In the genomic region with DNA sequence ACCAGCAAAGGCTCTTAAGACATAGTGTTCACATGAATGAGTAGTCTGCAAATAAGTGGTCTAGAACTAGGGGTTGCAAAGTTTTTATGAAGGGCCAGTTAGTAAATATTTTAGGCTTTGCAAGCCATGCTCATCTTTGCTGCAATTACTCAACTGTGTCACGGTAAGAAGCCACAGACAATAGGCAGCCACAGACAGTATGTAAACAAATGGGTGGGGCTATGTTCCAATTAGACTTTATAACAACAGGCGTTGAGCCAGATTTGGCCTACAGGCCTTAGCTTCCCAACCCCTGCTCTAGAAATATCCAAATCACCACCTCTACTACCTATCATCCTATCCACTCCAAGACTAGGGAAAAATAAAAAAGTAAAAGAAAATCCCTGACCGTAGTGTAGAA, we compare ENCODE assay signal across 16 cellular contexts. TPM values are rescaled to one million over a fixed set of nuclear protein-coding genes. Genes with fewer than 3 reads are reported as not detected.
DNase-seq lines count a peak whose midpoint lies in the region; ATAC-seq, FAIRE-seq and TF ChIP-seq lines count a peak whose summit lies in the region.
"Had no signal": no experiment of that assay in that cellular context is flagged by ENCODE, and none has a peak within 500 bp of the region (broad histone marks: within the 10 kb centered on the region; RNA-seq: fewer than 3 reads in every experiment).

No MANE protein-coding gene starts in this region.

- TF ChIP-seq CTCF in natural killer cell (IDR thresholded peaks at IDR 0.05) (no peak), endodermal cell (conservative IDR thresholded peaks at IDR 0.05) (no peak)

- H3K4me1 ChIP-seq in endodermal cell (ENCODE audit: control insufficient read depth, insufficient read depth, low read length) = peaks cover 6% of the 10 kb centered on the region

- no peaks in the 10 kb centered on the region for H3K36me3 Mint-ChIP-seq in natural killer cell
- H3K36me3 Mint-ChIP-seq in natural killer cell treated with Interleukin-12 subunit alpha and Interleukin-12 subunit beta and Interleukin-15 and Interleukin-18, amount 100 ng/mL, for 72 hours = peaks cover 10% of the 10 kb centered on the region
- peaks cover 36% of the 10 kb centered on the region for H3K36me3 Mint-ChIP-seq in endodermal cell (ENCODE audit: low read depth)

- H3K27ac ChIP-seq in endodermal cell (ENCODE audit: low read depth, low read length) = no peak overlapping the region
- H3K27ac ChIP-seq: right atrium auricular region, SK-N-MC, upper lobe of left lung had no signal

- ATAC-seq in natural killer cell (peak in 1 of 3 donors; percentile 41), HG03025 (IDR thresholded peaks at IDR 0.05; ENCODE audit: low FRiP score, unreplicated experiment) (no peak)
- ATAC-seq in natural killer cell treated with Interleukin-12 subunit alpha and Interleukin-12 subunit beta and Interleukin-15 and Interleukin-18, amount 100 ng/mL, for 72 hours = no peak
- ATAC-seq: activated CD8-positive, alpha-beta memory T cell treated with anti-CD3 and anti-CD28 coated beads, Interleukin-2, amount 10 ng/mL, durations not matched to agents 7 days and 5 days had no signal

- H3K9me3 Mint-ChIP-seq in natural killer cell (no peaks in the 10 kb centered on the region), endodermal cell (no peaks in the 10 kb centered on the region)
- no peaks in the 10 kb centered on the region for H3K9me3 Mint-ChIP-seq in natural killer cell treated with Interleukin-12 subunit alpha and Interleukin-12 subunit beta and Interleukin-15 and Interleukin-18, amount 100 ng/mL, for 72 hours
- H3K9me3 Mint-ChIP-seq: activated naive CD4-positive, alpha-beta T cell treated with anti-CD3 and anti-CD28 coated beads, Interleukin-2, amount 10 ng/mL, durations not matched to agents 7 days and 5 days; nephron had no signal

- H3K9me3 ChIP-seq in endodermal cell (ENCODE audit: control insufficient read depth, low read length) = no peaks in the 10 kb centered on the region
- H3K9me3 ChIP-seq: right atrium auricular region, upper lobe of left lung had no signal

- H3K4me3 Mint-ChIP-seq in natural killer cell = no peak overlapping the region
- no peak overlapping the region for H3K4me3 Mint-ChIP-seq in natural killer cell treated with Interleukin-12 subunit alpha and Interleukin-12 subunit beta and Interleukin-15 and Interleukin-18, amount 100 ng/mL, for 72 hours
- H3K4me3 Mint-ChIP-seq in endodermal cell = no peak overlapping the region
- H3K4me3 Mint-ChIP-seq: activated CD8-positive, alpha-beta memory T cell treated with anti-CD3 and anti-CD28 coated beads, Interleukin-2, amount 10 ng/mL, durations not matched to agents 7 days and 5 days; activated naive CD4-positive, alpha-beta T cell treated with anti-CD3 and anti-CD28 coated beads, Interleukin-2, amount 10 ng/mL, durations not matched to agents 7 days and 5 days; nephron had no signal

- DNase-seq in natural killer cell = no peak
- DNase-seq in natural killer cell treated with Interleukin-12 subunit alpha and Interleukin-12 subunit beta and Interleukin-15 and Interleukin-18, amount 100 ng/mL, for 72 hours (ENCODE audit: low spot score) = no peak
- DNase-seq in NCI-H510A treated with DMSO at 0.1 percent for 48 hours (lab: John Stamatoyannopoulos, UW) = peak; percentile 68
- DNase-seq in endodermal cell = no peak
- DNase-seq in stimulated activated naive CD4-positive, alpha-beta T cell (lab: John Stamatoyannopoulos, UW) = no peak
- no peak for DNase-seq in H54 (ENCODE audit: insufficient read length, low spot score)
- DNase-seq in HK-2 (ENCODE audit: unreplicated experiment) = no peak
- DNase-seq: activated CD8-positive, alpha-beta memory T cell treated with anti-CD3 and anti-CD28 coated beads, Interleukin-2, amount 10 ng/mL, durations not matched to agents 7 days and 5 days; activated naive CD4-positive, alpha-beta T cell treated with anti-CD3 and anti-CD28 coated beads, Interleukin-2, amount 10 ng/mL, durations not matched to agents 7 days and 5 days; IMR-90; stimulated activated CD4-positive, alpha-beta T cell treated with anti-CD3 and anti-CD28 coated beads, Interleukin-2, amount 100 ng/mL, for 48 hours; upper lobe of left lung had no signal

- no peak overlapping the region for H3K4me3 ChIP-seq in endodermal cell (ENCODE audit: low read length)
- H3K4me3 ChIP-seq: right atrium auricular region, SK-N-MC, upper lobe of left lung had no signal

- H3K4me1 Mint-ChIP-seq in natural killer cell (peaks cover 34 to 36% of the 10 kb centered on the region in 2 donors), endodermal cell (peaks cover 27% of the 10 kb centered on the region)
- H3K4me1 Mint-ChIP-seq in natural killer cell treated with Interleukin-12 subunit alpha and Interleukin-12 subunit beta and Interleukin-15 and Interleukin-18, amount 100 ng/mL, for 72 hours (ENCODE audit: low read depth in 2 of 2) = peaks cover 15 to 32% of the 10 kb centered on the region in 2 donors
- H3K4me1 Mint-ChIP-seq: nephron had no signal

- no peak for TF ChIP-seq POLR2A in H54 (IDR thresholded peaks at IDR 0.05; ENCODE audit: low read depth, low read length)

- peak overlapping the region; percentile 9 to 21 for H3K27ac Mint-ChIP-seq in natural killer cell
- H3K27ac Mint-ChIP-seq in natural killer cell treated with Interleukin-12 subunit alpha and Interleukin-12 subunit beta and Interleukin-15 and Interleukin-18, amount 100 ng/mL, for 72 hours = no peak overlapping the region
- H3K27ac Mint-ChIP-seq in endodermal cell = peak overlapping the region; percentile 55
- H3K27ac Mint-ChIP-seq: activated CD8-positive, alpha-beta memory T cell treated with anti-CD3 and anti-CD28 coated beads, Interleukin-2, amount 10 ng/mL, durations not matched to agents 7 days and 5 days; activated naive CD4-positive, alpha-beta T cell treated with anti-CD3 and anti-CD28 coated beads, Interleukin-2, amount 10 ng/mL, durations not matched to agents 7 days and 5 days; nephron had no signal

- FAIRE-seq in H54 (lab: Jason Lieb, UNC) = no peak

- intact Hi-C loops in natural killer cell (cut with micrococcal nuclease) = no loop called here

- WGBS in endodermal cell (ENCODE audit: insufficient coverage in 1 of 2, insufficient read length in 1 of 2), 2 experiments = 78 to 86% methylated on average over 2 of the region's 3 CpGs

- no peak overlapping the region for H3K9ac ChIP-seq in endodermal cell (ENCODE audit: extremely low read depth, low read length, poor library complexity, severe bottlenecking)

- H3K36me3 ChIP-seq in endodermal cell (ENCODE audit: control insufficient read depth, insufficient read depth, low read length) = peaks cover 19% of the 10 kb centered on the region

- no peaks in the 10 kb centered on the region for H3K27me3 Mint-ChIP-seq in natural killer cell (ENCODE audit: low read depth in 2 of 2)
- no peaks in the 10 kb centered on the region for H3K27me3 Mint-ChIP-seq in natural killer cell treated with Interleukin-12 subunit alpha and Interleukin-12 subunit beta and Interleukin-15 and Interleukin-18, amount 100 ng/mL, for 72 hours
- no peaks in the 10 kb centered on the region for H3K27me3 Mint-ChIP-seq in endodermal cell (ENCODE audit: insufficient read depth)
- H3K27me3 Mint-ChIP-seq: activated CD8-positive, alpha-beta memory T cell treated with anti-CD3 and anti-CD28 coated beads, Interleukin-2, amount 10 ng/mL, durations not matched to agents 7 days and 5 days; activated naive CD4-positive, alpha-beta T cell treated with anti-CD3 and anti-CD28 coated beads, Interleukin-2, amount 10 ng/mL, durations not matched to agents 7 days and 5 days had no signal

- no peaks in the 10 kb centered on the region for H3K27me3 ChIP-seq in endodermal cell (ENCODE audit: control insufficient read depth, insufficient read depth, low read length, poor library complexity, severe bottlenecking)
- H3K27me3 ChIP-seq: right atrium auricular region, upper lobe of left lung had no signal

RNA-seq across cellular contexts. Expression of a gene that starts 9.2 kb away (rescaled TPM):
- total RNA-seq in natural killer cell (10 to 100 TPM; 40.3 to 65.0 (median 51.8) TPM), endodermal cell (10 to 100 TPM; 10.3 to 14.4 TPM)
- 10 to 100 TPM; 21.4 to 22.1 TPM for total RNA-seq in natural killer cell treated with Interleukin-12 subunit alpha and Interleukin-12 subunit beta and Interleukin-15 and Interleukin-18, amount 100 ng/mL, for 72 hours
- polyA plus RNA-seq in endodermal cell (2013, experiment 1 of 2) = 11.1 TPM
- polyA plus RNA-seq in endodermal cell (2013, experiment 2 of 2) = 10.8 TPM

RNA-seq across cellular contexts. Expression of a gene that starts 9.5 kb away (rescaled TPM):
- total RNA-seq in natural killer cell (10 to 100 TPM; 20.8 to 27.3 (median 22.4) TPM), endodermal cell (10 to 100 TPM; 40.4 to 58.7 TPM)
- total RNA-seq in natural killer cell treated with Interleukin-12 subunit alpha and Interleukin-12 subunit beta and Interleukin-15 and Interleukin-18, amount 100 ng/mL, for 72 hours = 10 to 100 TPM; 15.0 to 24.0 TPM
- polyA plus RNA-seq in endodermal cell (2013, experiment 1 of 2) = 11.8 TPM
- polyA plus RNA-seq in endodermal cell (2013, experiment 2 of 2) = 8.9 TPM

RNA-seq across cellular contexts. Expression of a gene that starts 19.1 kb away (rescaled TPM):
- total RNA-seq in natural killer cell = 10 to 100 TPM; 10.6 to 13.8 (median 13.7) TPM
- 1 to 10 TPM; 3.4 to 3.5 TPM for total RNA-seq in natural killer cell treated with Interleukin-12 subunit alpha and Interleukin-12 subunit beta and Interleukin-15 and Interleukin-18, amount 100 ng/mL, for 72 hours
- 1 to 10 TPM; 7.0 to 7.1 TPM for total RNA-seq in endodermal cell
- 7.4 TPM for polyA plus RNA-seq in endodermal cell (2013, experiment 1 of 2)
- polyA plus RNA-seq in endodermal cell (2013, experiment 2 of 2) = 10.5 TPM

RNA-seq across cellular contexts. Expression of a gene that starts 45.3 kb away (rescaled TPM):
- total RNA-seq in natural killer cell (1 to 10 TPM; 6.1 to 8.5 (median 7.2) TPM), endodermal cell (10 to 100 TPM; 14.7 to 18.1 TPM)
- total RNA-seq in natural killer cell treated with Interleukin-12 subunit alpha and Interleukin-12 subunit beta and Interleukin-15 and Interleukin-18, amount 100 ng/mL, for 72 hours = 10 to 100 TPM; 12.7 to 16.0 TPM
- polyA plus RNA-seq in endodermal cell (2013, experiment 1 of 2) = 14.1 TPM
- polyA plus RNA-seq in endodermal cell (2013, experiment 2 of 2) = 17.1 TPM

Comparison
In these comparisons a context has a peak if more than half of its experiments do, and no peak if none do; other contexts are left out.
1. H3K27ac Mint-ChIP-seq: peak in natural killer cell (2 of 2) and endodermal cell (single experiment); none in natural killer cell treated with Interleukin-12 subunit alpha and Interleukin-12 subunit beta and Interleukin-15 and Interleukin-18, amount 100 ng/mL, for 72 hours (0 of 2).